ENCODE assay signal across 38 cellular contexts in the genomic region with DNA sequence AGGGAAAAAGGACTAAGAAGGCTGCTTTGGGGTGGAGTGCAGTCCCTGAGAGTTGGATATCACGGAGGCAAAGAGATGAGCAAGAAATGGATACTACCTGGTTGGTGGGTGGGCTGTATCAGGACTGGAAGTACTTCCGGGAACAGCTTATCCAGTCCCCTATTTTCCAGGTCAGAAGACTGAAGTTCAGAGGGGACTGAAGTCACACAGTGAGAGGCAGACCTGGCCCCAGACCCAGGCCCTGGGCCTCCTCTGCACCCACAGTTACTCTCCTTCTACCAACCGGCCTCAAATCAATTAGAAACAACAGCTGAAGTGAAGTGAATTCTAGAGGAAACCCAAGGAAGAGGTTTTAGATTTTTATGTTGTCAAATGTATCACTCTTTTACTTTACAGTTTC.
"Had no signal": no experiment of that assay in that cellular context is flagged by ENCODE, and none has a peak within 500 bp of the region (broad histone marks: within the 10 kb centered on the region; RNA-seq: fewer than 3 reads in every experiment).

No MANE protein-coding gene starts in this region.

- DNase-seq: activated effector memory CD4-positive, alpha-beta T cell treated with anti-CD3 and anti-CD28 coated beads, Interleukin-2, amount 50 U/mL, for 16 hours; activated effector memory CD4-positive, alpha-beta T cell treated with Interleukin-2 at 50 U/mL for 16 hours; activated gamma-delta T cell; activated gamma-delta T cell treated with Interleukin-2 at 50 U/mL for 16 hours; activated naive CD4-positive, alpha-beta T cell; activated naive CD4-positive, alpha-beta T cell treated with anti-CD3 and anti-CD28 coated beads for 36 hours; activated naive CD4-positive, alpha-beta T cell treated with anti-CD3 and anti-CD28 coated beads, Interleukin-2, amount 10 ng/mL, durations not matched to agents 7 days and 5 days; activated naive CD4-positive, alpha-beta T cell treated with anti-CD3 and anti-CD28 coated beads, Interleukin-2, amount 50 U/mL, for 16 hours; activated naive CD4-positive, alpha-beta T cell treated with Interleukin-2 at 50 U/mL for 16 hours; activated naive CD8-positive, alpha-beta T cell treated with anti-CD3 and anti-CD28 coated beads for 36 hours; activated naive CD8-positive, alpha-beta T cell treated with anti-CD3 and anti-CD28 coated beads, Interleukin-2, amount 10 ng/mL, durations not matched to agents 7 days and 5 days; activated naive CD8-positive, alpha-beta T cell treated with anti-CD3 and anti-CD28 coated beads, Interleukin-2, amount 50 U/mL, for 24 hours; activated T-cell treated with anti-CD3 and anti-CD28 coated beads for 4 hours; activated T-cell treated with anti-CD3 and anti-CD28 coated beads, Interleukin-2, amount 50 U/mL, for 1 hour; activated T-cell treated with anti-CD3 and anti-CD28 coated beads, Interleukin-2, amount 50 U/mL, for 24 hours; activated T-cell treated with anti-CD3 and anti-CD28 coated beads, Interleukin-2, amount 50 U/mL, for 4 hours; activated T-cell treated with anti-CD3 and anti-CD28 coated beads, Interleukin-2, amount 50 U/mL, for 48 hours; activated T-cell treated with anti-CD3 and anti-CD28 coated beads, Interleukin-2, amount 50 U/mL, for 72 hours; amniotic stem cell; aorta; brain microvascular endothelial cell; central memory CD4-positive, alpha-beta T cell; cerebellar nuclear complex had no signal

- FAIRE-seq: astrocyte, bronchial epithelial cell had no signal

- H3K27me3 Mint-ChIP-seq: activated naive CD4-positive, alpha-beta T cell treated with anti-CD3 and anti-CD28 coated beads, Interleukin-2, amount 50 U/mL, for 24 hours; activated naive CD8-positive, alpha-beta T cell; activated naive CD8-positive, alpha-beta T cell treated with anti-CD3 and anti-CD28 coated beads for 36 hours; activated T-cell treated with anti-CD3 and anti-CD28 coated beads, Interleukin-2, amount 50 U/mL, for 24 hours had no signal

- H3K27ac ChIP-seq: adrenal gland, ascending aorta, brain microvascular endothelial cell, breast epithelium, cardiac muscle cell had no signal

- H3K4me3 ChIP-seq: adrenal gland, ascending aorta, body of pancreas, breast epithelium, cardiac muscle cell had no signal

- ATAC-seq: activated naive CD4-positive, alpha-beta T cell treated with anti-CD3 and anti-CD28 coated beads, Interleukin-2, amount 50 U/mL, for 72 hours; activated naive CD8-positive, alpha-beta T cell treated with anti-CD3 and anti-CD28 coated beads, Interleukin-2, amount 50 U/mL, for 24 hours; activated T-cell treated with anti-CD3 and anti-CD28 coated beads, Interleukin-2, amount 50 U/mL, for 4 hours; activated T-cell treated with anti-CD3 and anti-CD28 coated beads, Interleukin-2, amount 50 U/mL, for 72 hours; activated T-helper 17 cell treated with anti-CD3 and anti-CD28 coated beads, Interleukin-2, amount 50 U/mL, for 72 hours had no signal

- H3K9me3 ChIP-seq: adrenal gland, ascending aorta, body of pancreas, breast epithelium had no signal

- H3K4me3 Mint-ChIP-seq: activated naive CD4-positive, alpha-beta T cell treated with anti-CD3 and anti-CD28 coated beads for 36 hours; activated naive CD4-positive, alpha-beta T cell treated with anti-CD3 and anti-CD28 coated beads, Interleukin-2, amount 10 ng/mL, durations not matched to agents 7 days and 5 days; activated naive CD4-positive, alpha-beta T cell treated with anti-CD3 and anti-CD28 coated beads, Interleukin-2, amount 50 U/mL, for 24 hours; activated naive CD8-positive, alpha-beta T cell; activated naive CD8-positive, alpha-beta T cell treated with anti-CD3 and anti-CD28 coated beads for 36 hours; activated naive CD8-positive, alpha-beta T cell treated with anti-CD3 and anti-CD28 coated beads, Interleukin-2, amount 10 ng/mL, durations not matched to agents 7 days and 5 days; activated naive CD8-positive, alpha-beta T cell treated with anti-CD3 and anti-CD28 coated beads, Interleukin-2, amount 50 U/mL, for 24 hours; activated T-cell treated with anti-CD3 and anti-CD28 coated beads, Interleukin-2, amount 50 U/mL, for 24 hours; activated T-cell treated with anti-CD3 and anti-CD28 coated beads, Interleukin-2, amount 50 U/mL, for 4 hours; activated T-cell treated with anti-CD3 and anti-CD28 coated beads, Interleukin-2, amount 50 U/mL, for 72 hours; activated T-helper 1 cell treated with anti-CD3 and anti-CD28 coated beads, Interleukin-12 subunit alpha, Interleukin-12 subunit beta, Interleukin-2, Interleukin-4 antibody, amounts not matched to agents 30 ng/mL and 10 ng/mL and 1 ng/mL, durations not matched to agents 14 hours and 24 hours and 36 hours; activated T-helper 17 cell treated with anti-CD3 and anti-CD28 coated beads, Interleukin-2, amount 50 U/mL, for 72 hours; brain; central memory CD8-positive, alpha-beta T cell had no signal

- H3K27me3 ChIP-seq: adrenal gland, ascending aorta, body of pancreas, breast epithelium, cardiac muscle cell had no signal

- H3K27ac Mint-ChIP-seq: activated naive CD4-positive, alpha-beta T cell treated with anti-CD3 and anti-CD28 coated beads for 36 hours; activated naive CD4-positive, alpha-beta T cell treated with anti-CD3 and anti-CD28 coated beads, Interleukin-2, amount 10 ng/mL, durations not matched to agents 7 days and 5 days; activated naive CD4-positive, alpha-beta T cell treated with anti-CD3 and anti-CD28 coated beads, Interleukin-2, amount 50 U/mL, for 24 hours; activated naive CD8-positive, alpha-beta T cell; activated naive CD8-positive, alpha-beta T cell treated with anti-CD3 and anti-CD28 coated beads for 36 hours; activated naive CD8-positive, alpha-beta T cell treated with anti-CD3 and anti-CD28 coated beads, Interleukin-2, amount 10 ng/mL, durations not matched to agents 7 days and 5 days; activated naive CD8-positive, alpha-beta T cell treated with anti-CD3 and anti-CD28 coated beads, Interleukin-2, amount 50 U/mL, for 24 hours; activated T-cell treated with anti-CD3 and anti-CD28 coated beads, Interleukin-2, amount 50 U/mL, for 24 hours; activated T-cell treated with anti-CD3 and anti-CD28 coated beads, Interleukin-2, amount 50 U/mL, for 72 hours; activated T-helper 1 cell treated with anti-CD3 and anti-CD28 coated beads, Interleukin-12 subunit alpha, Interleukin-12 subunit beta, Interleukin-2, Interleukin-4 antibody, amounts not matched to agents 30 ng/mL and 10 ng/mL and 1 ng/mL, durations not matched to agents 14 hours and 24 hours and 36 hours; activated T-helper 17 cell treated with anti-CD3 and anti-CD28 coated beads, Interleukin-2, amount 50 U/mL, for 72 hours; activated T-helper 2 cell treated with anti-CD3 and anti-CD28 coated beads, Interferon-gamma antibody, Interleukin-2, Interleukin-4, amounts not matched to agents 10 μg/mL and 5 μg/mL and 100 μg/mL, durations not matched to agents 14 hours and 24 hours and 36 hours had no signal

- H3K9me3 Mint-ChIP-seq: activated naive CD4-positive, alpha-beta T cell treated with anti-CD3 and anti-CD28 coated beads for 36 hours; activated naive CD4-positive, alpha-beta T cell treated with anti-CD3 and anti-CD28 coated beads, Interleukin-2, amount 10 ng/mL, durations not matched to agents 7 days and 5 days; activated naive CD4-positive, alpha-beta T cell treated with anti-CD3 and anti-CD28 coated beads, Interleukin-2, amount 50 U/mL, for 24 hours; activated naive CD4-positive, alpha-beta T cell treated with anti-CD3 and anti-CD28 coated beads, Interleukin-2, amount 50 U/mL, for 72 hours; activated naive CD8-positive, alpha-beta T cell treated with anti-CD3 and anti-CD28 coated beads for 36 hours; activated naive CD8-positive, alpha-beta T cell treated with anti-CD3 and anti-CD28 coated beads, Interleukin-2, amount 10 ng/mL, durations not matched to agents 7 days and 5 days; activated naive CD8-positive, alpha-beta T cell treated with anti-CD3 and anti-CD28 coated beads, Interleukin-2, amount 50 U/mL, for 24 hours; activated T-cell treated with anti-CD3 and anti-CD28 coated beads, Interleukin-2, amount 50 U/mL, for 24 hours; activated T-cell treated with anti-CD3 and anti-CD28 coated beads, Interleukin-2, amount 50 U/mL, for 4 hours; activated T-cell treated with anti-CD3 and anti-CD28 coated beads, Interleukin-2, amount 50 U/mL, for 72 hours; activated T-helper 1 cell treated with anti-CD3 and anti-CD28 coated beads, Interleukin-12 subunit alpha, Interleukin-12 subunit beta, Interleukin-2, Interleukin-4 antibody, amounts not matched to agents 30 ng/mL and 10 ng/mL and 1 ng/mL, durations not matched to agents 14 hours and 24 hours and 36 hours; activated T-helper 17 cell treated with anti-CD3 and anti-CD28 coated beads, Interleukin-2, amount 50 U/mL, for 72 hours; activated T-helper 2 cell treated with anti-CD3 and anti-CD28 coated beads, Interferon-gamma antibody, Interleukin-2, Interleukin-4, amounts not matched to agents 10 μg/mL and 5 μg/mL and 100 μg/mL, durations not matched to agents 14 hours and 24 hours and 36 hours; central memory CD8-positive, alpha-beta T cell had no signal

- H3K36me3 ChIP-seq: adrenal gland, ascending aorta, brain microvascular endothelial cell, breast epithelium, cardiac muscle cell had no signal

- H3K36me3 Mint-ChIP-seq: activated naive CD4-positive, alpha-beta T cell treated with anti-CD3 and anti-CD28 coated beads, Interleukin-2, amount 10 ng/mL, durations not matched to agents 7 days and 5 days; activated naive CD4-positive, alpha-beta T cell treated with anti-CD3 and anti-CD28 coated beads, Interleukin-2, amount 50 U/mL, for 24 hours; activated naive CD4-positive, alpha-beta T cell treated with anti-CD3 and anti-CD28 coated beads, Interleukin-2, amount 50 U/mL, for 72 hours; activated naive CD8-positive, alpha-beta T cell; activated naive CD8-positive, alpha-beta T cell treated with anti-CD3 and anti-CD28 coated beads for 36 hours; activated naive CD8-positive, alpha-beta T cell treated with anti-CD3 and anti-CD28 coated beads, Interleukin-2, amount 10 ng/mL, durations not matched to agents 7 days and 5 days; brain had no signal

- H3K4me1 ChIP-seq: breast epithelium had no signal

- H3K4me1 Mint-ChIP-seq: activated naive CD4-positive, alpha-beta T cell treated with anti-CD3 and anti-CD28 coated beads, Interleukin-2, amount 50 U/mL, for 24 hours; activated naive CD8-positive, alpha-beta T cell treated with anti-CD3 and anti-CD28 coated beads for 36 hours; activated naive CD8-positive, alpha-beta T cell treated with anti-CD3 and anti-CD28 coated beads, Interleukin-2, amount 10 ng/mL, durations not matched to agents 7 days and 5 days; activated naive CD8-positive, alpha-beta T cell treated with anti-CD3 and anti-CD28 coated beads, Interleukin-2, amount 50 U/mL, for 24 hours; activated T-helper 17 cell treated with anti-CD3 and anti-CD28 coated beads, Interleukin-2, amount 50 U/mL, for 72 hours; central memory CD8-positive, alpha-beta T cell had no signal
